ENCODE assay signal across 25 cellular contexts in genomic region chr6:49634811-49635159, GRCh38. TPM values are rescaled to one million over a fixed set of nuclear protein-coding genes. Genes with fewer than 3 reads are reported as not detected.
"Had no signal": no experiment of that assay in that cellular context is flagged by ENCODE, and none has a peak within 500 bp of the region (broad histone marks: within the 10 kb centered on the region; RNA-seq: fewer than 3 reads in every experiment).

No MANE protein-coding gene starts in this region.

- H3K9me3 ChIP-seq: SJSA1 had no signal

- H3K4me3 ChIP-seq: SJSA1, SK-N-MC had no signal

- H3K9ac ChIP-seq: KMS-11 had no signal

- H3K4me2 ChIP-seq: KMS-11 had no signal

- DNase-seq: IMR-90, Kasumi-1, MM.1S, NCI-H1092 treated with DMSO at 0.1 percent for 48 hours, NCI-H1436, NCI-H187, NCI-H2029, NCI-H2081 treated with DMSO at 0.1 percent for 48 hours, NCI-H2171, NCI-H226, NCI-H446, NCI-H510A, NCI-H524 treated with DMSO at 0.1 percent for 48 hours, NCI-H69, NCI-H774, Right ventricle myocardium superior, RPMI8226, SIG-M5 had no signal

- H3K4me1 ChIP-seq: SJSA1 had no signal

- FAIRE-seq: HepG2, RCC 7860 had no signal

- ATAC-seq: HepG2 had no signal

- H3K27ac ChIP-seq: KMS-11, SJSA1, SK-N-MC had no signal

- H3K27me3 ChIP-seq: SJSA1 had no signal

- H3K36me3 ChIP-seq: SJSA1 had no signal

RNA-seq across cellular contexts. Expression of gene RHAG, which starts 1.9 kb away (rescaled TPM):
- total RNA-seq: HepG2, HT-29, IMR-90, M059J, SJSA1 had no signal
- polyA plus RNA-seq: HepG2, IMR-90 had no signal
